In the genomic region with DNA sequence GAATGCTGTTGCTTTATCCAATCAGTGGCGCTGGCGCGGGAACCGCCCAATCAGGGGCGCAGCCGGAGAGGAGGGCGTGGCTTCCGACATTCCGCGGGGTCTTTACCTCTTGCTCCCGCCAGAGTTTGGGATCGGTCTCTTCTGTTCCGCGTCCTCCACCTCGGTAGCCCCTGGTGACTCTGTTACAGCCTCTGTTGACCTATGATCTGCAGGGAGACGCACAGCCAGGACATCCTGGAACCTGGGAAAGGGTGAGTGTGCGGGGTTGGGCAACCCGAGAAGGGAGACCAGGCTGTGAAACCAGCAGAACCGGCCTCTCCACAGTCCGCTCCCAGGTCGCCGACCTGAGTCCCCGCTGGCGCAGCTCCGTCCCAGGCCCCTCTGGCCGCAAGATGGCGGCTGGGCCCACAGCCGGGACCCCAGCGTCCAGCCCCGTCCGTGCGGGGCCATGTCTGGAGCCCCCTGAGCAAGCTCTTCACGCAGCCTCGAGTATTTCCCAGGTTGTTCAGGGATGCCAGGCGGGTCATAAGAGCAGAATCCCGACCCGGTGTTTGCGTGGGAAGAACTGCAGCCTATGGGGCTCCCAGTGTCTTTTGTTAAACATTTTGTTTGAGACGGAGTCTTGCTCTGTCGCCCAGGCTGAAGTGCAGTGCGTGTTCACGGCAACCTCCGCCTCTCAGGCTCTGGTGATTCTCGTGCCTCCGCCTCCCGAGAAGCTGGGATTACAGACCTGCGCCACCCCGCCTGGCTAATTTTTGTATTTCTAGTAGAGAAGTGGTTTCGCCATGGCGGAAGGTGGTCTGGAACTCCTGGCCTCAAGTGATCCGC, we compare ENCODE assay signal across 8 cellular contexts. TPM values are rescaled to one million over a fixed set of nuclear protein-coding genes. Genes with fewer than 3 reads are reported as not detected.
DNase-seq lines count a peak whose midpoint lies in the region; FAIRE-seq and TF ChIP-seq lines count a peak whose summit lies in the region.

No MANE protein-coding gene starts in this region.

- peak overlapping the region; percentile 85 for H3K9ac ChIP-seq in iPS-15b (ENCODE audit: low read depth, low read length)
- H3K9ac ChIP-seq in skeletal muscle satellite cell (ENCODE audit: low read depth, low read length), result peak overlapping the region; percentile 20

- DNase-seq in NCI-H524 (lab: John Stamatoyannopoulos, UW) (peak; percentile 15 to 25), NCI-H524 treated with DMSO at 0.1 percent for 48 hours (lab: John Stamatoyannopoulos, UW) (no peak), HTR-8/SVneo (ENCODE audit: insufficient read length, low spot score) (peak; percentile 30), T1000 (lab: John Stamatoyannopoulos, UW) (peak; percentile 72), MCF 10A (ENCODE audit: unreplicated experiment) (peak; percentile 10), GM19238 (ENCODE audit: insufficient read length, low spot score) (no peak)

- no peaks in the 10 kb centered on the region for H3K4me1 Mint-ChIP-seq in MCF 10A (ENCODE audit: insufficient read depth, unreplicated experiment)

- intact Hi-C loops in MCF 10A (cut with micrococcal nuclease), result no loop called here

- H3K4me3 Mint-ChIP-seq in MCF 10A (ENCODE audit: unreplicated experiment), result peak overlapping the region; percentile 64

- H3K36me3 ChIP-seq in iPS-15b (ENCODE audit: control insufficient read depth, insufficient read depth, low read length) (no peaks in the 10 kb centered on the region), skeletal muscle satellite cell (ENCODE audit: insufficient read depth, low read length) (no peaks in the 10 kb centered on the region)

- no peaks in the 10 kb centered on the region for H3K27me3 Mint-ChIP-seq in MCF 10A (ENCODE audit: insufficient read depth, unreplicated experiment)

- no peak for TF ChIP-seq CTCF in MCF 10A (IDR thresholded peaks at IDR 0.05; ENCODE audit: unreplicated experiment)

- peaks cover 8% of the 10 kb centered on the region for H3K27me3 ChIP-seq in iPS-15b (ENCODE audit: control insufficient read depth, insufficient read depth, low read length)
- H3K27me3 ChIP-seq in skeletal muscle satellite cell (ENCODE audit: control insufficient read depth, insufficient read depth, low read length), result no peaks in the 10 kb centered on the region

- H3K27ac Mint-ChIP-seq in MCF 10A (ENCODE audit: low read depth, unreplicated experiment), result no peak overlapping the region

- FAIRE-seq in HTR-8/SVneo (lab: Jason Lieb, UNC), result peak; percentile 59

- H3K9me3 Mint-ChIP-seq in MCF 10A (ENCODE audit: unreplicated experiment), result peaks cover 24% of the 10 kb centered on the region

- peak overlapping the region; percentile 81 for H3K4me2 ChIP-seq in skeletal muscle satellite cell (ENCODE audit: low read length)

- no peaks in the 10 kb centered on the region for H3K36me3 Mint-ChIP-seq in MCF 10A (ENCODE audit: insufficient read depth, unreplicated experiment)

- POLR2A ChIA-PET in MCF 10A (lab: Yijun Ruan, JAX), result no interaction called here

- H3K9me3 ChIP-seq in iPS-15b (ENCODE audit: control insufficient read depth, insufficient read depth, low read length) (no peaks in the 10 kb centered on the region), skeletal muscle satellite cell (replicated peaks; ENCODE audit: low read length) (no peaks in the 10 kb centered on the region)

- no TSS peak for BruUV-seq in MCF 10A (replicated peaks; lab: Mats Ljungman, UMichigan)

- peaks cover 3% of the 10 kb centered on the region for H3K4me1 ChIP-seq in iPS-15b (ENCODE audit: control insufficient read depth, insufficient read depth, low read length)
- H3K4me1 ChIP-seq in skeletal muscle satellite cell (ENCODE audit: control insufficient read depth, insufficient read depth, low read length), result no peaks in the 10 kb centered on the region

- CTCF ChIA-PET in MCF 10A (lab: Yijun Ruan, JAX), result no interaction called here

- H3K4me3 ChIP-seq in iPS-15b (ENCODE audit: low read depth, low read length) (peak overlapping the region; percentile 99), skeletal muscle satellite cell (ENCODE audit: low read length) (peak overlapping the region; percentile 75)

RNA-seq across cellular contexts. Expression of gene ZNF681, which starts 4.4 kb away (rescaled TPM):
- total RNA-seq in MCF 10A (2022), result not detected in 2 replicates
- total RNA-seq in skeletal muscle satellite cell (2012; rRNA removed), result 0.76 and 1.3 TPM in 2 replicates

Comparison
In these comparisons a context has a peak if more than half of its experiments do, and no peak if none do; other contexts are left out.
1. DNase-seq: peak in NCI-H524 (2 of 2), HTR-8/SVneo (single experiment), T1000 (single experiment) and MCF 10A (single experiment); none in NCI-H524 treated with DMSO at 0.1 percent for 48 hours (single experiment) and GM19238 (single experiment).